In genomic region chr2:230902180-230902899, GRCh38 we compare ENCODE assay signal across 8 cellular contexts. TPM values are rescaled to one million over a fixed set of nuclear protein-coding genes. Genes with fewer than 3 reads are reported as not detected.
DNase-seq lines count a peak whose midpoint lies in the region; ATAC-seq and TF ChIP-seq lines count a peak whose summit lies in the region.

No MANE protein-coding gene starts in this region.

- H3F3A ChIP-seq in OCI-LY1 (ENCODE audit: insufficient read depth, low read length) = no peaks in the 10 kb centered on the region

- no peaks in the 10 kb centered on the region for H3K36me3 ChIP-seq in CD4-positive, alpha-beta memory T cell (ENCODE audit: insufficient read depth, low read length)
- H3K36me3 ChIP-seq in OCI-LY1 (ENCODE audit: insufficient read depth, low read length) = no peaks in the 10 kb centered on the region

- no peaks in the 10 kb centered on the region for H3K9me2 ChIP-seq in OCI-LY1 (ENCODE audit: low read depth, low read length)

- H3K36me3 Mint-ChIP-seq in CD4-positive, alpha-beta memory T cell = no peaks in the 10 kb centered on the region
- no peaks in the 10 kb centered on the region for H3K36me3 Mint-ChIP-seq in activated T-cell treated with anti-CD3 and anti-CD28 coated beads, Interleukin-2, amount 50 U/mL, for 4 hours (ENCODE audit: insufficient read depth)

- intact Hi-C loops in CD4-positive, alpha-beta memory T cell (cut with micrococcal nuclease) = loop anchor here (1.0 to 10.0 kb wide), 2 partner anchors 85 to 152 kb away; partner anchors contain the start of gene PSMD1

- no peak overlapping the region; the same call in 1 of the 2 replicates for H3K9ac ChIP-seq in OCI-LY1 (ENCODE audit: low read length)

- no peaks in the 10 kb centered on the region for H3K79me2 ChIP-seq in OCI-LY1 (ENCODE audit: insufficient read depth, low read length)

- no peaks in the 10 kb centered on the region for H3K9me3 ChIP-seq in CD4-positive, alpha-beta memory T cell (ENCODE audit: control insufficient read depth in 1 of 2, low read length in 2 of 2)
- H3K9me3 ChIP-seq in OCI-LY1 (ENCODE audit: low read length) = no peaks in the 10 kb centered on the region

- POLR2A ChIA-PET in CD4-positive, alpha-beta memory T cell (lab: Charles Lee; ENCODE audit: partially characterized antibody) = interaction anchor here (0.5 to 3.9 kb wide), 5 partner anchors 22 to 85 kb away, joined by 3 to 12 read pairs (median 6); partner anchors contain the start of gene GPR55

- CTCF ChIA-PET in CD4-positive, alpha-beta memory T cell (lab: Charles Lee; ENCODE audit: partially characterized antibody) = interaction anchor here (0.9 to 13.7 kb wide), 10 partner anchors 18 to 151 kb away, joined by 3 to 256 read pairs (median 5); partner anchors contain the start of genes GPR55 and SPATA3

- H3K4me3 ChIP-seq in CD4-positive, alpha-beta memory T cell (ENCODE audit: low read length in 2 of 2) = no peak overlapping the region
- H3K4me3 ChIP-seq in OCI-LY1 (ENCODE audit: low read depth, low read length, poor library complexity, severe bottlenecking) = no peak overlapping the region

- ATAC-seq in GM19023 (IDR thresholded peaks at IDR 0.05; ENCODE audit: unreplicated experiment) = peak; percentile 59
- peak; percentile 71 for ATAC-seq in HG03432 (IDR thresholded peaks at IDR 0.05; ENCODE audit: unreplicated experiment)
- peak; percentile 15 to 16 for ATAC-seq in activated T-cell treated with anti-CD3 and anti-CD28 coated beads, Interleukin-2, amount 50 U/mL, for 4 hours

- H3K4me1 ChIP-seq in CD4-positive, alpha-beta memory T cell (ENCODE audit: insufficient read depth, low read length) = peaks cover 17% of the 10 kb centered on the region
- peaks cover 12% of the 10 kb centered on the region for H3K4me1 ChIP-seq in OCI-LY1 (ENCODE audit: insufficient read depth, low read length, severe bottlenecking)

- H3K27ac Mint-ChIP-seq in CD4-positive, alpha-beta memory T cell = no peak overlapping the region

- peak in 4 of 5 donors; percentile 33 to 54 (median 38) for DNase-seq in CD4-positive, alpha-beta memory T cell
- DNase-seq in activated T-cell treated with anti-CD3 and anti-CD28 coated beads, Interleukin-2, amount 50 U/mL, for 4 hours = peak; percentile 57
- DNase-seq in germinal center (ENCODE audit: low spot score) (peak; percentile 76), pulmonary artery endothelial cell (ENCODE audit: low read depth, low spot score) (peak; percentile 10), NCI-H2081 treated with DMSO at 0.1 percent for 48 hours (lab: John Stamatoyannopoulos, UW) (no peak)

- no peak overlapping the region for H3K4me3 Mint-ChIP-seq in CD4-positive, alpha-beta memory T cell
- H3K4me3 Mint-ChIP-seq in activated T-cell treated with anti-CD3 and anti-CD28 coated beads, Interleukin-2, amount 50 U/mL, for 4 hours = no peak overlapping the region

- H4K20me1 ChIP-seq in OCI-LY1 (ENCODE audit: insufficient read depth, low read length) = no peaks in the 10 kb centered on the region

- H3K4me2 ChIP-seq in OCI-LY1 (ENCODE audit: low read length) = peak overlapping the region; percentile 34; the same call in 1 of the 2 replicates

- no peak overlapping the region for H3K27ac ChIP-seq in CD4-positive, alpha-beta memory T cell (ENCODE audit: low read depth, low read length)
- no peak overlapping the region for H3K27ac ChIP-seq in OCI-LY1 (ENCODE audit: low read depth, low read length, poor library complexity, severe bottlenecking)

- H3K27me3 ChIP-seq in CD4-positive, alpha-beta memory T cell (ENCODE audit: insufficient read depth, low read length) = no peaks in the 10 kb centered on the region
- peaks cover 11% of the 10 kb centered on the region for H3K27me3 ChIP-seq in OCI-LY1 (ENCODE audit: insufficient read depth, low read length)

- TF ChIP-seq CTCF in OCI-LY1 (IDR thresholded peaks at IDR 0.05; ENCODE audit: low read length) = peak; percentile 86

- peaks cover 7 to 23% (median 18%) of the 10 kb centered on the region in 4 donors for H3K4me1 Mint-ChIP-seq in CD4-positive, alpha-beta memory T cell
- H3K4me1 Mint-ChIP-seq in activated T-cell treated with anti-CD3 and anti-CD28 coated beads, Interleukin-2, amount 50 U/mL, for 4 hours (ENCODE audit: low read depth) = peaks cover 36% of the 10 kb centered on the region

- H3K27me3 Mint-ChIP-seq in CD4-positive, alpha-beta memory T cell = peaks cover 5 to 7% of the 10 kb centered on the region in 2 donors
- peaks cover 14% of the 10 kb centered on the region for H3K27me3 Mint-ChIP-seq in activated T-cell treated with anti-CD3 and anti-CD28 coated beads, Interleukin-2, amount 50 U/mL, for 4 hours (ENCODE audit: low read depth)

- H3K9me3 Mint-ChIP-seq in CD4-positive, alpha-beta memory T cell = no peaks in the 10 kb centered on the region
- H3K9me3 Mint-ChIP-seq in activated T-cell treated with anti-CD3 and anti-CD28 coated beads, Interleukin-2, amount 50 U/mL, for 4 hours = no peaks in the 10 kb centered on the region

- no peak overlapping the region for H2AFZ ChIP-seq in OCI-LY1 (ENCODE audit: low read length)

RNA-seq across cellular contexts. Expression of gene GPR55, which starts 22.7 kb away (rescaled TPM):
- 1 to 10 TPM; 8.1 to 8.3 TPM for total RNA-seq in CD4-positive, alpha-beta memory T cell
- polyA plus RNA-seq in CD4-positive, alpha-beta memory T cell = 1 to 10 TPM in 1 of 2 donors, not detected in 1; 2.4 TPM
- total RNA-seq in activated T-cell treated with anti-CD3 and anti-CD28 coated beads, Interleukin-2, amount 50 U/mL, for 4 hours = 1 to 10 TPM; 1.2 to 1.6 (median 1.5) TPM
- not detected in 2 replicates for total RNA-seq in pulmonary artery endothelial cell

RNA-seq across cellular contexts. Expression of gene ITM2C, which starts 37.6 kb away (rescaled TPM):
- 10 to 100 TPM; 24.1 to 24.3 TPM for total RNA-seq in CD4-positive, alpha-beta memory T cell
- polyA plus RNA-seq in CD4-positive, alpha-beta memory T cell = 10 to 100 TPM; 32.5 to 40.8 TPM
- 10 to 100 TPM; 17.2 to 29.4 (median 22.1) TPM for total RNA-seq in activated T-cell treated with anti-CD3 and anti-CD28 coated beads, Interleukin-2, amount 50 U/mL, for 4 hours
- total RNA-seq in pulmonary artery endothelial cell = 3.7 and 5.7 TPM in 2 replicates

Comparison
In these comparisons a context has a peak if more than half of its experiments do, and no peak if none do; other contexts are left out.
1. ATAC-seq: peak in every context shown above with its lines; median percentile 71 in HG03432; 59 in GM19023; 16 in activated T-cell treated with anti-CD3 and anti-CD28 coated beads, Interleukin-2, amount 50 U/mL, for 4 hours.